Comparison of ENCODE assay signal across 8 cellular contexts in genomic region chrX:153972368-153973126, GRCh38. TPM values are rescaled to one million over a fixed set of nuclear protein-coding genes. Genes with fewer than 3 reads are reported as not detected.
DNase-seq lines count a peak whose midpoint lies in the region; ATAC-seq and TF ChIP-seq lines count a peak whose summit lies in the region.

A gene with protein sequence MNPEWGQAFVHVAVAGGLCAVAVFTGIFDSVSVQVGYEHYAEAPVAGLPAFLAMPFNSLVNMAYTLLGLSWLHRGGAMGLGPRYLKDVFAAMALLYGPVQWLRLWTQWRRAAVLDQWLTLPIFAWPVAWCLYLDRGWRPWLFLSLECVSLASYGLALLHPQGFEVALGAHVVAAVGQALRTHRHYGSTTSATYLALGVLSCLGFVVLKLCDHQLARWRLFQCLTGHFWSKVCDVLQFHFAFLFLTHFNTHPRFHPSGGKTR (plus strand): TSS chrX:153972754. CDS start chrX:153982063, 9,309 bp downstream.

- H3K4me3 ChIP-seq in GM12865 (ENCODE audit: low read depth, low read length) = peak within 1 kb of the TSS; percentile 92
- H3K4me3 ChIP-seq in ovary = peak within 1 kb of the TSS; percentile 83
- H3K4me3 ChIP-seq in thymus (ENCODE audit: low read length) = peak within 1 kb of the TSS; percentile 62

- H3K9me3 ChIP-seq in ovary = no peaks in the 10 kb centered on the region
- H3K9me3 ChIP-seq in thymus (ENCODE audit: control insufficient read depth) = no peaks in the 10 kb centered on the region

- peaks cover 29% of the 10 kb centered on the region for H3K36me3 Mint-ChIP-seq in activated naive CD8-positive, alpha-beta T cell treated with anti-CD3 and anti-CD28 coated beads for 36 hours

- TF ChIP-seq CTCF in GM12865 (IDR thresholded peaks at IDR 0.05; ENCODE audit: insufficient read depth, low read depth, low read length, missing control alignments) (no peak), ovary (IDR thresholded peaks at IDR 0.05) (peak in 1 of 3 donors; percentile 6)

- peaks cover 22% of the 10 kb centered on the region for H3K4me1 Mint-ChIP-seq in activated naive CD8-positive, alpha-beta T cell treated with anti-CD3 and anti-CD28 coated beads for 36 hours

- peak; percentile 78 for TF ChIP-seq POLR2A in ovary (IDR thresholded peaks at IDR 0.05)

- peak within 1 kb of the TSS; percentile 100 for H3K27ac Mint-ChIP-seq in activated naive CD8-positive, alpha-beta T cell treated with anti-CD3 and anti-CD28 coated beads for 36 hours

- peak; percentile 57 for ATAC-seq in HG02759 (IDR thresholded peaks at IDR 0.05; ENCODE audit: unreplicated experiment)

- H3K4me3 Mint-ChIP-seq in activated naive CD8-positive, alpha-beta T cell treated with anti-CD3 and anti-CD28 coated beads for 36 hours = peak within 1 kb of the TSS; percentile 100

- H3K4me1 ChIP-seq in ovary (ENCODE audit: insufficient read depth) (peaks cover 10% of the 10 kb centered on the region), thymus (ENCODE audit: control insufficient read depth, insufficient read depth, low read length) (peaks cover 9% of the 10 kb centered on the region)

- H3K27me3 Mint-ChIP-seq in activated naive CD8-positive, alpha-beta T cell treated with anti-CD3 and anti-CD28 coated beads for 36 hours = no peaks in the 10 kb centered on the region

- no peaks in the 10 kb centered on the region for H3K9me3 Mint-ChIP-seq in activated naive CD8-positive, alpha-beta T cell treated with anti-CD3 and anti-CD28 coated beads for 36 hours

- 3 to 7% (median 7%) methylated on average over 49 to 103 of the region's 103 CpGs for WGBS in ovary, 3 donors
- WGBS in thymus = under 1% methylated on average over 102 of the region's 103 CpGs

- peak within 1 kb of the TSS; percentile 100 for H3K27ac ChIP-seq in ovary
- H3K27ac ChIP-seq in thymus (ENCODE audit: low read depth) = peak within 1 kb of the TSS; percentile 99

- intact Hi-C loops in head of caudate nucleus (cut with DNase I) (loop anchor here (5.0 kb wide), 1 partner anchor 125 kb away; the partner anchor contains the start of gene MECP2), ovary (cut with DNase I) (no loop called here)

- no peak for TF ChIP-seq EP300 in ovary (IDR thresholded peaks at IDR 0.05)

- DNase-seq in GM12865 (ENCODE audit: low read depth) (peak; percentile 95), NCI-H1105 treated with DMSO at 0.1 percent for 48 hours (lab: John Stamatoyannopoulos, UW) (peak; percentile 98), SKM-1 (lab: John Stamatoyannopoulos, UW; ENCODE audit: unreplicated experiment) (peak; percentile 47), head of caudate nucleus (peak; percentile 64 to 93 (median 87)), ovary (peak; percentile 88 to 93 (median 92))
- DNase-seq in activated naive CD8-positive, alpha-beta T cell treated with anti-CD3 and anti-CD28 coated beads for 36 hours = peak; percentile 90

- no peaks in the 10 kb centered on the region for H3K36me3 ChIP-seq in ovary
- no peaks in the 10 kb centered on the region for H3K36me3 ChIP-seq in thymus (ENCODE audit: control insufficient read depth, insufficient read depth)

- H3K27me3 ChIP-seq in ovary = no peaks in the 10 kb centered on the region
- no peaks in the 10 kb centered on the region for H3K27me3 ChIP-seq in thymus (ENCODE audit: control insufficient read depth, insufficient read depth)

RNA-seq across cellular contexts. Expression of the gene that starts here (rescaled TPM):
- 1 to 10 TPM; 3.4 to 6.2 TPM for total RNA-seq in activated naive CD8-positive, alpha-beta T cell treated with anti-CD3 and anti-CD28 coated beads for 36 hours
- total RNA-seq in ovary = 10 to 100 TPM in 3 of 7 donors, 1 to 10 TPM in 4; 4.4 to 11.6 (median 9.4) TPM
- polyA plus RNA-seq in ovary = 1 to 10 TPM; 2.6 to 9.8 TPM
- 6.9 TPM for polyA plus RNA-seq in thymus

Comparison
In these comparisons a context has a peak if more than half of its experiments do, and no peak if none do; other contexts are left out.
1. Peak in every context shown above with its lines: DNase-seq, ATAC-seq, H3K4me3 ChIP-seq and H3K27ac ChIP-seq.
2. DNase-seq: peak in every context shown above with its lines; median percentile 98 in NCI-H1105 treated with DMSO at 0.1 percent for 48 hours; 95 in GM12865; 92 in ovary; 90 in activated naive CD8-positive, alpha-beta T cell treated with anti-CD3 and anti-CD28 coated beads for 36 hours; 87 in head of caudate nucleus; 47 in SKM-1.